Comparison of ENCODE assay signal across 16 cellular contexts in genomic region chr12:127726928-127727327, GRCh38.
DNase-seq lines count a peak whose midpoint lies in the region.
"Had no signal": no experiment of that assay in that cellular context is flagged by ENCODE, and none has a peak within 500 bp of the region (broad histone marks: within the 10 kb centered on the region; RNA-seq: fewer than 3 reads in every experiment).

No MANE protein-coding gene starts in this region.

- H3K4me1 ChIP-seq in mesendoderm (ENCODE audit: control insufficient read depth, low read depth, low read length), result no peaks in the 10 kb centered on the region

- no peak overlapping the region for H2BK5ac ChIP-seq in mesendoderm (ENCODE audit: low read length)

- H3K79me1 ChIP-seq in mesendoderm (ENCODE audit: low read length), result no peaks in the 10 kb centered on the region

- H3K9ac ChIP-seq in mesendoderm (ENCODE audit: low read length), result no peak overlapping the region
- H3K9ac ChIP-seq: BLaER1, SK-N-SH had no signal

- no peak overlapping the region for H3K23ac ChIP-seq in mesendoderm (ENCODE audit: low read length)

- no peak overlapping the region for H4K5ac ChIP-seq in mesendoderm (ENCODE audit: low read length)

- no peaks in the 10 kb centered on the region for H3K36me3 ChIP-seq in mesendoderm (ENCODE audit: control insufficient read depth, insufficient read depth, low read length)
- H3K36me3 ChIP-seq: BLaER1 had no signal

- H4K8ac ChIP-seq in mesendoderm (ENCODE audit: low read depth, low read length), result no peak overlapping the region

- H2BK15ac ChIP-seq in mesendoderm (replicated peaks; ENCODE audit: low read depth), result no peak overlapping the region

- no peaks in the 10 kb centered on the region for H3K4me1 Mint-ChIP-seq in activated naive CD4-positive, alpha-beta T cell treated with anti-CD3 and anti-CD28 coated beads, Interleukin-2, amount 10 ng/mL, durations not matched to agents 7 days and 5 days
- H3K4me1 Mint-ChIP-seq: CD4-positive, alpha-beta memory T cell had no signal

- H3K79me2 ChIP-seq in mesendoderm (ENCODE audit: control insufficient read depth, insufficient read depth, low read length), result no peaks in the 10 kb centered on the region

- no peak overlapping the region for H3K56ac ChIP-seq in mesendoderm (ENCODE audit: low read length)

- DNase-seq in NCI-H2171 treated with DMSO at 0.1 percent for 48 hours (lab: John Stamatoyannopoulos, UW), result peak; percentile 34
- DNase-seq in NCI-H2171 (lab: John Stamatoyannopoulos, UW), result no peak
- DNase-seq in GM03348 (ENCODE audit: low spot score), result peak; percentile 10
- peak; percentile 21 for DNase-seq in OCI-M1 (lab: John Stamatoyannopoulos, UW)
- DNase-seq in superior temporal gyrus (ENCODE audit: extremely low spot score), result peak; percentile 13
- no peak for DNase-seq in activated naive CD4-positive, alpha-beta T cell treated with anti-CD3 and anti-CD28 coated beads, Interleukin-2, amount 10 ng/mL, durations not matched to agents 7 days and 5 days
- DNase-seq in activated CD4-positive, alpha-beta T cell treated with anti-CD3 and anti-CD28 coated beads for 1 hour, result no peak
- DNase-seq in mesendoderm, result no peak
- DNase-seq: CD4-positive, alpha-beta memory T cell; H7; NCI-H187 treated with DMSO at 0.1 percent for 48 hours; NCI-H526 treated with DMSO at 0.1 percent for 48 hours; NK-92 treated with Interleukin-12 subunit alpha and Interleukin-12 subunit beta, amount 100 ng/mL, for 24 hours; SK-N-SH had no signal

- H3K27me3 Mint-ChIP-seq in activated naive CD4-positive, alpha-beta T cell treated with anti-CD3 and anti-CD28 coated beads, Interleukin-2, amount 10 ng/mL, durations not matched to agents 7 days and 5 days, result no peaks in the 10 kb centered on the region
- H3K27me3 Mint-ChIP-seq: CD4-positive, alpha-beta memory T cell had no signal

- no peak overlapping the region for H3K4ac ChIP-seq in mesendoderm (ENCODE audit: low read depth, low read length)

- H3K27ac Mint-ChIP-seq in activated naive CD4-positive, alpha-beta T cell treated with anti-CD3 and anti-CD28 coated beads, Interleukin-2, amount 10 ng/mL, durations not matched to agents 7 days and 5 days, result no peak overlapping the region
- H3K27ac Mint-ChIP-seq: CD4-positive, alpha-beta memory T cell had no signal

- CTCF ChIA-PET in activated naive CD4-positive, alpha-beta T cell treated with anti-CD3 and anti-CD28 coated beads, Interleukin-2, amount 10 ng/mL, durations not matched to agents 7 days and 5 days (lab: Charles Lee), result no interaction called here

- H3K4me3 ChIP-seq in mesendoderm (ENCODE audit: low read length), result no peak overlapping the region
- H3K4me3 ChIP-seq: BLaER1, K562 had no signal

- H3K4me3 Mint-ChIP-seq in activated naive CD4-positive, alpha-beta T cell treated with anti-CD3 and anti-CD28 coated beads, Interleukin-2, amount 10 ng/mL, durations not matched to agents 7 days and 5 days, result no peak overlapping the region

- no peak overlapping the region for H2BK120ac ChIP-seq in mesendoderm (ENCODE audit: low read depth, low read length)

- H2AK5ac ChIP-seq in mesendoderm (ENCODE audit: low read length), result no peak overlapping the region

- H3K27ac ChIP-seq in mesendoderm (ENCODE audit: low read depth, low read length), result no peak overlapping the region
- H3K27ac ChIP-seq: BLaER1 had no signal

- H3K9me3 Mint-ChIP-seq in activated naive CD4-positive, alpha-beta T cell treated with anti-CD3 and anti-CD28 coated beads, Interleukin-2, amount 10 ng/mL, durations not matched to agents 7 days and 5 days, result peaks cover 13% of the 10 kb centered on the region

- no peak overlapping the region for H3K4me2 ChIP-seq in mesendoderm (ENCODE audit: low read length)
- H3K4me2 ChIP-seq: BLaER1, SK-N-SH had no signal

- H3K36me3 Mint-ChIP-seq in activated naive CD4-positive, alpha-beta T cell treated with anti-CD3 and anti-CD28 coated beads, Interleukin-2, amount 10 ng/mL, durations not matched to agents 7 days and 5 days, result no peaks in the 10 kb centered on the region
- H3K36me3 Mint-ChIP-seq: CD4-positive, alpha-beta memory T cell had no signal

- H3K27me3 ChIP-seq in mesendoderm (ENCODE audit: insufficient read depth, low read length, poor library complexity), result no peaks in the 10 kb centered on the region
- H3K27me3 ChIP-seq: BLaER1 had no signal

- no peak overlapping the region for H3K18ac ChIP-seq in mesendoderm (ENCODE audit: low read length)

- WGBS in mesendoderm (ENCODE audit: extremely low coverage, insufficient coverage, low lambda C conversion rate), result no CpG with 5 or more reads among the region's 6 CpGs

Comparison
In these comparisons a context has a peak if more than half of its experiments do, and no peak if none do; other contexts are left out.
1. DNase-seq: peak in NCI-H2171 treated with DMSO at 0.1 percent for 48 hours (single experiment), GM03348 (single experiment), OCI-M1 (single experiment) and superior temporal gyrus (single experiment); none in NCI-H2171 (single experiment), activated naive CD4-positive, alpha-beta T cell treated with anti-CD3 and anti-CD28 coated beads, Interleukin-2, amount 10 ng/mL, durations not matched to agents 7 days and 5 days (single experiment), activated CD4-positive, alpha-beta T cell treated with anti-CD3 and anti-CD28 coated beads for 1 hour (single experiment) and mesendoderm (single experiment).